ENCODE assay signal across 8 cellular contexts in the genomic region with DNA sequence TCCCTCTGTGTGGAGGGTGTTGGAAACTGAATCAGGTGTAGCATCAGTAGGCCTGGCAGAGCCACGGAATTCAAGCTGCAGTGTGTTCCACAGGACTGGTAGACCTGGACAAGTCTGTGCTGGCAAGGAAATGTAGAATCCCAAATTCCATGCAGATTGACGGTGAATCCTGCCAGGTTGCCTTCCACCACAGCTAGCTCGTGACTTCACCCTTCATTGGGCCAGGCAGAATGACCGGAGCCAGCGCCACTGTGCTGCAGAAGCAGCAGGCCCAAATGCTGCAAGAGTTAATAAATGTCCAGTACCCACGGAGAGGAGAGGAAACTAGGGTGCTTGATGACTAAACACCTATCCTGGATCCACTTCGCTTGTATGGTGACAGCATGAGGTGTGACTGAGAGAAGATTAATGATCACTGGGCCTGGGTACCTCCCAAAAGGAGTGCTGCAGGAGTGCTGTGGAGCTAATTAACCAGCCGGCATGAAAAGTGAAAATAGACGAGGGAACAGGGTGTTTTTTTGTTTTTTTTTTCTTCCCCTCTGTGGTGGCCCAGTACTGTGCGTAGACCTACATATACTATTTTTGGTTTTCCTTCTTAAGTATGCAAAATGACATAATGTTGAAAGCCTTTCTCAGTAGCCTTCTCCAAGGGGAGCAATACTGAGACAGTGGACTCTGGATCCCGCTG.
DNase-seq lines count a peak whose midpoint lies in the region; TF ChIP-seq lines count a peak whose summit lies in the region.

No MANE protein-coding gene starts in this region.

- no peak overlapping the region for H3K4ac ChIP-seq in H9 (ENCODE audit: low read depth, low read length)

- no peak overlapping the region for H3K4me2 ChIP-seq in H9 (ENCODE audit: insufficient read depth, insufficient read length, low read length)

- no peaks in the 10 kb centered on the region for H3K36me3 ChIP-seq in cardiac muscle cell
- no peaks in the 10 kb centered on the region for H3K36me3 ChIP-seq in tibial nerve
- H3K36me3 ChIP-seq in HAP-1 (replicated peaks) = no peaks in the 10 kb centered on the region

- no peak for TF ChIP-seq EP300 in tibial nerve (IDR thresholded peaks at IDR 0.05)

- no peak overlapping the region for H2BK120ac ChIP-seq in H9 (ENCODE audit: low read depth, low read length, poor library complexity, severe bottlenecking)

- H3K79me2 ChIP-seq in H9 (ENCODE audit: insufficient read depth, low read length) = no peaks in the 10 kb centered on the region

- no peak overlapping the region for H2BK5ac ChIP-seq in H9 (ENCODE audit: insufficient read length, low read length)

- no peak overlapping the region for H3K9ac ChIP-seq in H9 (ENCODE audit: extremely low read depth, insufficient read length, low read length)

- H2AFZ ChIP-seq in H9 (ENCODE audit: low read length) = no peak overlapping the region

- H3K9me3 ChIP-seq in H9 (ENCODE audit: control insufficient read depth, low read depth, low read length) (no peaks in the 10 kb centered on the region), cardiac muscle cell (ENCODE audit: low read depth) (no peaks in the 10 kb centered on the region), tibial nerve (no peaks in the 10 kb centered on the region), HAP-1 (no peaks in the 10 kb centered on the region)

- no peaks in the 10 kb centered on the region for H4K20me1 ChIP-seq in H9 (ENCODE audit: control insufficient read depth, insufficient read depth, insufficient read length)

- H2BK20ac ChIP-seq in H9 (ENCODE audit: low read depth, low read length, poor library complexity, severe bottlenecking) = no peak overlapping the region

- no peak overlapping the region for H3K14ac ChIP-seq in H9 (ENCODE audit: insufficient read depth, low read length)

- no peak overlapping the region for H3K27ac ChIP-seq in H9 (ENCODE audit: insufficient read length, low read depth, low read length)
- H3K27ac ChIP-seq in cardiac muscle cell = peak overlapping the region; percentile 63
- H3K27ac ChIP-seq in tibial nerve = peak overlapping the region; percentile 37 to 76 (median 50)

- peak; percentile 96 for DNase-seq in G401 (ENCODE audit: low spot score)
- DNase-seq in H9 = no peak
- peak; percentile 49 for DNase-seq in RPMI7951 (ENCODE audit: low read depth)
- DNase-seq in cardiac muscle cell (ENCODE audit: low read depth in 1 of 2, low spot score in 1 of 2) = peak; percentile 37 to 54
- DNase-seq in tibial nerve (ENCODE audit: low spot score in 2 of 2) = no peak
- no peak for DNase-seq in NCI-H2227 treated with DMSO at 0.1 percent for 48 hours (lab: John Stamatoyannopoulos, UW)
- DNase-seq in T1000 (lab: John Stamatoyannopoulos, UW) = no peak
- no peak for DNase-seq in HAP-1 (ENCODE audit: low spot score in 2 of 2)

- H4K5ac ChIP-seq in H9 (ENCODE audit: insufficient read length, low read depth, low read length) = no peak overlapping the region

- no peak overlapping the region for H3T11ph ChIP-seq in H9 (ENCODE audit: low read length)

- H4K91ac ChIP-seq in H9 (ENCODE audit: insufficient read length, low read depth, low read length) = no peak overlapping the region

- no peaks in the 10 kb centered on the region for H3K27me3 ChIP-seq in H9 (ENCODE audit: insufficient read depth, low read length)
- H3K27me3 ChIP-seq in cardiac muscle cell = no peaks in the 10 kb centered on the region
- H3K27me3 ChIP-seq in tibial nerve = no peaks in the 10 kb centered on the region
- H3K27me3 ChIP-seq in HAP-1 (ENCODE audit: low read depth) = no peaks in the 10 kb centered on the region

- H3K36me3 Mint-ChIP-seq in H9 (ENCODE audit: insufficient read depth in 1 of 3, low read depth in 3 of 3) = peaks cover under 1% of the 10 kb centered on the region in 3 experiments; a peak in 5 of 7 replicates

- H3K4me3 ChIP-seq in cardiac muscle cell (no peak overlapping the region), tibial nerve (no peak overlapping the region), HAP-1 (no peak overlapping the region)

- in situ Hi-C loops in G401 (cut with HindIII; ENCODE audit: low sequenced_read_pairs) (no loop called here), HAP-1 (cut with MboI; ENCODE audit: low sequenced_read_pairs) (no loop called here)

- no peak overlapping the region for H2AK5ac ChIP-seq in H9 (ENCODE audit: insufficient read length, low read length)

- no peaks in the 10 kb centered on the region; the same call in 1 of the 2 replicates for H3K27me3 Mint-ChIP-seq in H9 (ENCODE audit: low read depth)

- WGBS in H9 (ENCODE audit: extremely low coverage, insufficient read length, low lambda C conversion rate) = no CpG with 5 or more reads among the region's 11 CpGs
- 63% methylated on average over 11 of the region's 11 CpGs for WGBS in tibial nerve, 2 donors

- H3K18ac ChIP-seq in H9 (ENCODE audit: insufficient read length, low read depth, low read length) = no peak overlapping the region

- no peaks in the 10 kb centered on the region for H3K4me1 ChIP-seq in H9 (ENCODE audit: insufficient read depth, low read length)
- peaks cover 41% of the 10 kb centered on the region for H3K4me1 ChIP-seq in cardiac muscle cell (ENCODE audit: low read depth)
- H3K4me1 ChIP-seq in tibial nerve = peaks cover 0 to 93% (median 60%) of the 10 kb centered on the region in 4 donors
- H3K4me1 ChIP-seq in HAP-1 = peaks cover 21% of the 10 kb centered on the region

- no peaks in the 10 kb centered on the region for H3K23me2 ChIP-seq in H9 (ENCODE audit: insufficient read length, low read depth, low read length, poor library complexity, severe bottlenecking)

- H4K8ac ChIP-seq in H9 (replicated peaks; ENCODE audit: insufficient read length, low read depth, low read length) = peak overlapping the region; percentile 9

- TF ChIP-seq POLR2A in tibial nerve (IDR thresholded peaks at IDR 0.05) = no peak

- no peak overlapping the region for H3K23ac ChIP-seq in H9 (ENCODE audit: insufficient read length, low read depth, low read length)

- H2BK15ac ChIP-seq in H9 (ENCODE audit: low read depth, low read length) = no peak overlapping the region; the same call in 1 of the 2 replicates

- H2BK12ac ChIP-seq in H9 (ENCODE audit: insufficient read length, low read depth, low read length) = no peak overlapping the region

- H3K4me3 Mint-ChIP-seq in H9 = no peak overlapping the region

- no peaks in the 10 kb centered on the region for H3K79me1 ChIP-seq in H9 (ENCODE audit: insufficient read depth, low read depth, low read length, poor library complexity, severe bottlenecking)

- peaks cover under 1% of the 10 kb centered on the region in 2 experiments for H3K9me3 Mint-ChIP-seq in H9

- H3K27ac Mint-ChIP-seq in H9 = peak overlapping the region in 1 of 3 experiments; percentile 52; a peak in 2 of 7 replicates

- no peak overlapping the region for H3K56ac ChIP-seq in H9 (ENCODE audit: insufficient read length, low read depth, low read length)

- H3K4me1 Mint-ChIP-seq in H9 = peaks cover 3 to 6% of the 10 kb centered on the region in 2 experiments

- TF ChIP-seq CTCF in H9 (conservative IDR thresholded peaks at IDR 0.05) (no peak), cardiac muscle cell (IDR thresholded peaks at IDR 0.05; ENCODE audit: low read depth, low read length) (no peak), tibial nerve (IDR thresholded peaks at IDR 0.05) (no peak)

Comparison
In these comparisons a context has a peak if more than half of its experiments do, and no peak if none do; other contexts are left out.
1. DNase-seq: peak in G401 (single experiment), RPMI7951 (single experiment) and cardiac muscle cell (2 of 2); none in H9 (single experiment), tibial nerve (0 of 2), NCI-H2227 treated with DMSO at 0.1 percent for 48 hours (single experiment), T1000 (single experiment) and HAP-1 (0 of 2).